Comparison of ENCODE assay signal across 9 cellular contexts in the genomic region with DNA sequence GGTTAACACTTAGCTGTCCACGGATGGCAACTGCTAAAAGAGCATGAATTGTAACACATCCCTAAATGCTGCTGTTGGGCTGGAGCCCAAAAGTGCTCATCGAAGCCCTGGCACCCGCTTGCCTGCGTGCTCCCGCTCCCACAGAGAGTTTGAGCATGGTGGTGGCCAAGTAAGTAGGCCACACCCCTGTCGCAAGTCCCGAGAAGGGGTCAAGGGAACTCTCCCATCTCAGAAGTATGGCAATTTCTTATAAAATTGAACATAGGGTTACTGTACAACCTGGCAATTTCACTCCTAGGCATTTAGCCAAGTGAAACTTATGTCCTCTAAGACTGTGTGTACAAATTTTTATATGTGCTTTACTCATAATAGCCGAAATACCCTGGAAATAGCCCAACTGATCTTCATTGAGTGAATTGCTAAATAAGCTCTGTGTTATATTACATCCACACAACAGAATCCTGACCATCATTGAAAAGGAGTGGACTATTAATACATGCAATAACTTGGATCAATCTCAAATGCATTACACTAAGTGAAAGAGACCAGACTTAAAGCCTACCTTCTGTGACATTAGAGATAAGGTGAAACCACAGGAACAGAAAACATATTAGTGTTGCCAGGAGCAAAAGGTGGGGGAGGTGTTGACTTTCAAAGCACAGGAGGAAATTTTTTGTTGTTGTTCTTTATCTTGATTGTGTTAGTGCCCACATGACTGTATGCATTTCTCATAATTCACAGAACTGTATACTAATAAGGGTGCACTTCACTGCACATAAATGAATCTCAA. TPM values are rescaled to one million over a fixed set of nuclear protein-coding genes. Genes with fewer than 3 reads are reported as not detected.
A peak's percentile ranks its signal among the peaks of the same experiment; 100 is the strongest.
DNase-seq lines count a peak whose midpoint lies in the region; ATAC-seq and TF ChIP-seq lines count a peak whose summit lies in the region.
"Had no signal": no experiment of that assay in that cellular context is flagged by ENCODE, and none has a peak within 500 bp of the region (broad histone marks: within the 10 kb centered on the region; RNA-seq: fewer than 3 reads in every experiment).

No MANE protein-coding gene starts in this region.

- H3K36me3 ChIP-seq in ovary: no peaks in the 10 kb centered on the region

- H3K36me3 Mint-ChIP-seq in activated CD8-positive, alpha-beta T cell treated with anti-CD3 and anti-CD28 coated beads, Interleukin-2, amount 10 ng/mL, durations not matched to agents 7 days and 5 days (ENCODE audit: low read depth): peaks cover 3% of the 10 kb centered on the region
- H3K36me3 Mint-ChIP-seq in memory B cell: no peaks in the 10 kb centered on the region

- no peaks in the 10 kb centered on the region for H3K9me3 Mint-ChIP-seq in activated CD8-positive, alpha-beta T cell treated with anti-CD3 and anti-CD28 coated beads, Interleukin-2, amount 10 ng/mL, durations not matched to agents 7 days and 5 days (ENCODE audit: insufficient read depth)
- H3K9me3 Mint-ChIP-seq in memory B cell: no peaks in the 10 kb centered on the region

- no peak for TF ChIP-seq EP300 in ovary (IDR thresholded peaks at IDR 0.05)

- no peaks in the 10 kb centered on the region for H3K9me3 ChIP-seq in ovary

- no peak for TF ChIP-seq POLR2A in ovary (IDR thresholded peaks at IDR 0.05)

- CTCF ChIA-PET in activated CD8-positive, alpha-beta T cell treated with anti-CD3 and anti-CD28 coated beads, Interleukin-2, amount 10 ng/mL, durations not matched to agents 7 days and 5 days (lab: Charles Lee): interaction anchor here (1.4 to 3.1 kb wide), 3 partner anchors 23 to 365 kb away, joined by 3 to 25 read pairs (median 14); partner anchors contain the start of genes BTLA and SLC9C1

- peak; percentile 1 for DNase-seq in DMS53 treated with DMSO at 0.1 percent for 48 hours (lab: John Stamatoyannopoulos, UW; ENCODE audit: unreplicated experiment)
- peak; percentile 96 for DNase-seq in LNCaP clone FGC (ENCODE audit: low read depth)
- DNase-seq in activated CD8-positive, alpha-beta T cell treated with anti-CD3 and anti-CD28 coated beads, Interleukin-2, amount 10 ng/mL, durations not matched to agents 7 days and 5 days: no peak
- no peak for DNase-seq in memory B cell (ENCODE audit: low spot score in 2 of 2)
- DNase-seq in ovary: no peak
- DNase-seq in NCI-H2227 (lab: John Stamatoyannopoulos, UW; ENCODE audit: unreplicated experiment): no peak
- DNase-seq: GDM1, NCI-H774 had no signal

- TF ChIP-seq CTCF in LNCaP clone FGC (IDR thresholded peaks at IDR 0.05; ENCODE audit: control insufficient read depth, extremely low read depth, insufficient read depth) (no peak), ovary (IDR thresholded peaks at IDR 0.05) (no peak)

- no peak overlapping the region for H3K4me3 ChIP-seq in LNCaP clone FGC (ENCODE audit: low read depth, low read length)
- no peak overlapping the region for H3K4me3 ChIP-seq in ovary

- no peaks in the 10 kb centered on the region for H3K27me3 ChIP-seq in ovary

- H3K27ac Mint-ChIP-seq in activated CD8-positive, alpha-beta T cell treated with anti-CD3 and anti-CD28 coated beads, Interleukin-2, amount 10 ng/mL, durations not matched to agents 7 days and 5 days: no peak overlapping the region
- peak overlapping the region; percentile 92 for H3K27ac Mint-ChIP-seq in memory B cell

- peak; percentile 37 for ATAC-seq in activated CD8-positive, alpha-beta T cell treated with anti-CD3 and anti-CD28 coated beads, Interleukin-2, amount 10 ng/mL, durations not matched to agents 7 days and 5 days
- no peak for ATAC-seq in memory B cell (ENCODE audit: low read depth)
- ATAC-seq in GM21526 (IDR thresholded peaks at IDR 0.05; ENCODE audit: low FRiP score, unreplicated experiment): no peak

- intact Hi-C loops in ovary (cut with DNase I): no loop called here

- WGBS in ovary, 3 donors: 48 to 64% (median 64%) methylated on average over 8 of the region's 8 CpGs

- POLR2A ChIA-PET in activated CD8-positive, alpha-beta T cell treated with anti-CD3 and anti-CD28 coated beads, Interleukin-2, amount 10 ng/mL, durations not matched to agents 7 days and 5 days (lab: Charles Lee): no interaction called here

- no peak overlapping the region for H3K27ac ChIP-seq in ovary

- H3K27me3 Mint-ChIP-seq in activated CD8-positive, alpha-beta T cell treated with anti-CD3 and anti-CD28 coated beads, Interleukin-2, amount 10 ng/mL, durations not matched to agents 7 days and 5 days (ENCODE audit: low read depth): no peaks in the 10 kb centered on the region
- no peaks in the 10 kb centered on the region for H3K27me3 Mint-ChIP-seq in memory B cell

- no peaks in the 10 kb centered on the region for H3K4me1 ChIP-seq in ovary (ENCODE audit: insufficient read depth)

- no peak overlapping the region for H3K4me3 Mint-ChIP-seq in activated CD8-positive, alpha-beta T cell treated with anti-CD3 and anti-CD28 coated beads, Interleukin-2, amount 10 ng/mL, durations not matched to agents 7 days and 5 days
- no peak overlapping the region for H3K4me3 Mint-ChIP-seq in memory B cell

- peaks cover 51% of the 10 kb centered on the region for H3K4me1 Mint-ChIP-seq in activated CD8-positive, alpha-beta T cell treated with anti-CD3 and anti-CD28 coated beads, Interleukin-2, amount 10 ng/mL, durations not matched to agents 7 days and 5 days (ENCODE audit: low read depth)
- peaks cover 29% of the 10 kb centered on the region for H3K4me1 Mint-ChIP-seq in memory B cell

RNA-seq across cellular contexts. Expression of gene GCSAM, which starts 1.5 kb away (rescaled TPM):
- 1 to 10 TPM; 5.6 to 6.9 TPM for total RNA-seq in activated CD8-positive, alpha-beta T cell treated with anti-CD3 and anti-CD28 coated beads, Interleukin-2, amount 10 ng/mL, durations not matched to agents 7 days and 5 days
- total RNA-seq in ovary: under 1 TPM in 2 of 7 donors, not detected in 5; 0.11 to 0.23 TPM
- polyA plus RNA-seq in ovary: under 1 TPM; 0.13 to 0.83 TPM

RNA-seq across cellular contexts. Expression of gene C3orf52, which starts 48.3 kb away (rescaled TPM):
- total RNA-seq in activated CD8-positive, alpha-beta T cell treated with anti-CD3 and anti-CD28 coated beads, Interleukin-2, amount 10 ng/mL, durations not matched to agents 7 days and 5 days: 1 to 10 TPM; 2.3 to 2.5 TPM
- total RNA-seq in ovary: 1 to 10 TPM in 2 of 7 donors, under 1 TPM in 5; 0.28 to 5.5 (median 0.48) TPM
- polyA plus RNA-seq in ovary: 1 to 10 TPM in 1 of 2 donors, under 1 TPM in 1; 0.24 to 1.0 TPM

Comparison
In these comparisons a context has a peak if more than half of its experiments do, and no peak if none do; other contexts are left out.
1. DNase-seq: peak in DMS53 treated with DMSO at 0.1 percent for 48 hours (single experiment) and LNCaP clone FGC (single experiment); none in activated CD8-positive, alpha-beta T cell treated with anti-CD3 and anti-CD28 coated beads, Interleukin-2, amount 10 ng/mL, durations not matched to agents 7 days and 5 days (single experiment), memory B cell (0 of 2), ovary (0 of 5) and NCI-H2227 (single experiment).
2. RNA of gene GCSAM, which starts 1.5 kb away (total RNA-seq): 5.6 to 6.9 TPM in activated CD8-positive, alpha-beta T cell treated with anti-CD3 and anti-CD28 coated beads, Interleukin-2, amount 10 ng/mL, durations not matched to agents 7 days and 5 days; 0.11 to 0.23 TPM in ovary; every median in the first group is over 4 times any median in the second.